ENCODE assay signal across 14 cellular contexts in the genomic region with DNA sequence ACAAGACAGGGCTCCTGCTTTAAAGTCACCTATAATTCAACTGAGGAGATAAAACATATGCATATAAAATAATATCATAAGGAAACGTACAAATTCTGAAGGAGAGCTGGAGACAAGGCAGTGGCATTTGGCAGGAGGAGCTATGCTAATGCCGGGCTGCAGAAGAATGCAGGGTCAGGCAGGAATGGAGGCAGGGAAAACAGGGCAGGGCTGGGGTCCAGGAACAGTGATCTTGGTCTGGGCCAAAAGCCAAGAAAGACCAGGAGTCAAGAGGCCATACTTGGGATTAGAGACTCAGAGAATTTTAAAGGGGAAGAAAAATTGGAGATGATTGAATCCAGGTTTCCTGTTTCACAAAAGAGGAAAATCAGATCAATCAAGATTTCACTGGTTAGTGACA. TPM values are rescaled to one million over a fixed set of nuclear protein-coding genes. Genes with fewer than 3 reads are reported as not detected.
A peak's percentile ranks its signal among the peaks of the same experiment; 100 is the strongest.
DNase-seq lines count a peak whose midpoint lies in the region; ATAC-seq and TF ChIP-seq lines count a peak whose summit lies in the region.
"Had no signal": no experiment of that assay in that cellular context is flagged by ENCODE, and none has a peak within 500 bp of the region (broad histone marks: within the 10 kb centered on the region; RNA-seq: fewer than 3 reads in every experiment).

No MANE protein-coding gene starts in this region.

- TF ChIP-seq CTCF in osteocyte (IDR thresholded peaks at IDR 0.05): no peak

- no peak for ATAC-seq in GM19351 (IDR thresholded peaks at IDR 0.05; ENCODE audit: unreplicated experiment)
- ATAC-seq: T-cell had no signal

- H3K27ac Mint-ChIP-seq in osteocyte (ENCODE audit: unreplicated experiment): peak overlapping the region; percentile 40
- H3K27ac Mint-ChIP-seq: T-cell had no signal

- H3K4me1 ChIP-seq in adipocyte (ENCODE audit: control insufficient read depth, insufficient read depth, low read length): peaks cover 28% of the 10 kb centered on the region

- no peaks in the 10 kb centered on the region for H3K9me3 Mint-ChIP-seq in osteocyte (ENCODE audit: unreplicated experiment)
- H3K9me3 Mint-ChIP-seq: immature natural killer cell, T-cell had no signal

- H3K27me3 ChIP-seq in adipocyte (replicated peaks; ENCODE audit: control insufficient read depth, insufficient read depth, low read length): no peaks in the 10 kb centered on the region

- no peak overlapping the region for H3K4me3 Mint-ChIP-seq in osteocyte (ENCODE audit: unreplicated experiment)
- H3K4me3 Mint-ChIP-seq: immature natural killer cell, T-cell had no signal

- peak overlapping the region; percentile 22 for H3K9ac ChIP-seq in adipocyte (ENCODE audit: low read length)
- H3K9ac ChIP-seq: KMS-11 had no signal

- peaks cover 21% of the 10 kb centered on the region for H3K4me1 Mint-ChIP-seq in osteocyte (ENCODE audit: unreplicated experiment)

- DNase-seq in EL (peak; percentile 17), adipocyte (ENCODE audit: low read depth) (peak; percentile 59), iPS-NIHi11 (ENCODE audit: low spot score) (peak; percentile 77), osteocyte (ENCODE audit: extremely low spot score, unreplicated experiment) (no peak), globus pallidus (ENCODE audit: low spot score) (no peak), NCI-H748 (lab: John Stamatoyannopoulos, UW; ENCODE audit: unreplicated experiment) (no peak), T-helper 9 cell (no peak)
- DNase-seq: activated gamma-delta T cell treated with Interleukin-2 at 50 U/mL for 16 hours, caudate nucleus, immature natural killer cell, NCI-H1930, T-cell had no signal

- peak overlapping the region; percentile 46 for H3K4me3 ChIP-seq in adipocyte (ENCODE audit: low read length)

- H3K9me3 ChIP-seq in adipocyte (ENCODE audit: control insufficient read depth, low read length): no peaks in the 10 kb centered on the region

- no peaks in the 10 kb centered on the region for H3K27me3 Mint-ChIP-seq in osteocyte (ENCODE audit: unreplicated experiment)
- H3K27me3 Mint-ChIP-seq: T-cell had no signal

- no peaks in the 10 kb centered on the region for H3K36me3 Mint-ChIP-seq in osteocyte (ENCODE audit: unreplicated experiment)
- H3K36me3 Mint-ChIP-seq: immature natural killer cell, T-cell had no signal

- H3K36me3 ChIP-seq in adipocyte (ENCODE audit: control insufficient read depth, insufficient read depth, low read length, severe bottlenecking): no peaks in the 10 kb centered on the region

RNA-seq across cellular contexts. Expression of gene BRDT, which starts 20.0 kb away (rescaled TPM):
- not detected in 2 replicates for total RNA-seq in osteocyte
- total RNA-seq: T-cell had no signal

RNA-seq across cellular contexts. Expression of gene TGFBR3, which starts 43.3 kb away (rescaled TPM):
- total RNA-seq in osteocyte: 14.1 and 17.2 TPM in 2 replicates

Comparison
In these comparisons a context has a peak if more than half of its experiments do, and no peak if none do; other contexts are left out.
1. DNase-seq: peak in EL (single experiment), adipocyte (single experiment) and iPS-NIHi11 (single experiment); none in osteocyte (single experiment), globus pallidus (single experiment), NCI-H748 (single experiment) and T-helper 9 cell (single experiment).